Comparison of ENCODE assay signal across 14 cellular contexts in the genomic region with DNA sequence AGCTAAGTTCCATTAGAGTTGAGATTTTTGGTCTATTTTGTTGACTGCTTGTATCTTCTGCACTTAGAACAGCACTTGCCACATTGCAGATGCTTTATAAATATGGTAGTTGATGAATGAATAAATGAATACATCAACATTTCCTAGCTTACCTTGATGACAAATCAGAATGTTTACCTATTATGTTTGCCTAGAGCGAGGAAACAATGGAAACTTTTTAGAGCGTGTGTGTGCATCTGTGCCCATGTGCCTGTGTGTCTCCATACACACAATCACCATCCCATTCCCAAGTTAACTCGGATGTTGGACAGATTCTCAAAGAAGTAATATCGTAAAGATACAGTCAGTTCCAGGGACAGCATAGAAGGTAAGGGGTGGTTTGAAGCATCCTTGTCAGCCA.
"Had no signal": no experiment of that assay in that cellular context is flagged by ENCODE, and none has a peak within 500 bp of the region (broad histone marks: within the 10 kb centered on the region; RNA-seq: fewer than 3 reads in every experiment).

No MANE protein-coding gene starts in this region.

- H3K4me1 ChIP-seq: upper lobe of right lung had no signal

- H3K27me3 ChIP-seq: breast epithelium, dorsolateral prefrontal cortex, heart left ventricle, ovary, upper lobe of right lung had no signal

- ATAC-seq: activated CD8-positive, alpha-beta T cell treated with anti-CD3 and anti-CD28 coated beads, Interleukin-2, amount 10 ng/mL, durations not matched to agents 7 days and 5 days; heart left ventricle; left ventricle myocardium superior; stimulated activated naive CD8-positive, alpha-beta T cell treated with anti-CD3 and anti-CD28 coated beads, Interleukin-15, Interleukin-2, amounts not matched to agents 100 U/mL and 50 U/mL, for 24 hours; upper lobe of right lung had no signal

- H3K36me3 ChIP-seq: breast epithelium, heart left ventricle, ovary, upper lobe of right lung had no signal

- DNase-seq: activated CD4-positive, alpha-beta T cell treated with anti-CD3 and anti-CD28 coated beads for 4 hours; activated CD8-positive, alpha-beta memory T cell treated with anti-CD3 and anti-CD28 coated beads, Interleukin-2, amount 50 U/mL, for 48 hours; activated CD8-positive, alpha-beta T cell treated with anti-CD3 and anti-CD28 coated beads, Interleukin-2, amount 10 ng/mL, durations not matched to agents 7 days and 5 days; aorta; dorsolateral prefrontal cortex; heart left ventricle; kidney; left ventricle myocardium superior; ovary; stimulated activated CD4-positive, alpha-beta T cell treated with anti-CD3 and anti-CD28 coated beads, Interleukin-2, amount 100 ng/mL, for 48 hours; stimulated activated naive CD8-positive, alpha-beta T cell treated with anti-CD3 and anti-CD28 coated beads, Interleukin-15, Interleukin-2, amounts not matched to agents 100 U/mL and 50 U/mL, for 24 hours; upper lobe of right lung had no signal

- H3K4me3 ChIP-seq: breast epithelium, heart left ventricle, ovary, upper lobe of right lung had no signal

- H3K27ac ChIP-seq: dorsolateral prefrontal cortex, heart left ventricle, ovary, upper lobe of right lung had no signal

- FAIRE-seq: frontal cortex, kidney had no signal

- H3K9me3 ChIP-seq: breast epithelium, heart left ventricle, ovary, upper lobe of right lung had no signal
